15 cellular contexts compared by ENCODE assay signal in genomic region chr5:10401499-10401898, GRCh38.
DNase-seq lines count a peak whose midpoint lies in the region; ATAC-seq and FAIRE-seq lines count a peak whose summit lies in the region.
"Had no signal": no experiment of that assay in that cellular context is flagged by ENCODE, and none has a peak within 500 bp of the region (broad histone marks: within the 10 kb centered on the region; RNA-seq: fewer than 3 reads in every experiment).

No MANE protein-coding gene starts in this region.

- H3K27ac ChIP-seq in caudate nucleus (ENCODE audit: low read depth, low read length), result peak overlapping the region; percentile 75
- H3K27ac ChIP-seq: BLaER1, lower lobe of right lung had no signal

- ATAC-seq in GM21390 (IDR thresholded peaks at IDR 0.05; ENCODE audit: unreplicated experiment), result peak; percentile 86
- ATAC-seq in HG03108 (IDR thresholded peaks at IDR 0.05; ENCODE audit: unreplicated experiment), result peak; percentile 81
- no peak for ATAC-seq in HG03095 (IDR thresholded peaks at IDR 0.05; ENCODE audit: unreplicated experiment)
- ATAC-seq in HG02763 (IDR thresholded peaks at IDR 0.05; ENCODE audit: unreplicated experiment), result no peak
- ATAC-seq: K562 had no signal

- DNase-seq in GM18507 (ENCODE audit: extremely low spot score, insufficient read length, low read depth) (no peak), caudate nucleus (lab: John Stamatoyannopoulos, UW) (no peak), CD1c-positive myeloid dendritic cell (ENCODE audit: extremely low spot score) (no peak), activated gamma-delta T cell (lab: John Stamatoyannopoulos, UW) (no peak)
- DNase-seq: activated CD4-positive, alpha-beta T cell treated with anti-CD3 and anti-CD28 coated beads for 1 hour; activated naive CD4-positive, alpha-beta T cell; lower lobe of right lung; posterior cingulate gyrus had no signal

- peak; percentile 24 for FAIRE-seq in GM18507 (lab: Jason Lieb, UNC)
- FAIRE-seq: K562, urothelium cell line had no signal

Comparison
In these comparisons a context has a peak if more than half of its experiments do, and no peak if none do; other contexts are left out.
1. ATAC-seq: peak in GM21390 (single experiment) and HG03108 (single experiment); none in HG03095 (single experiment) and HG02763 (single experiment).